In the genomic region with DNA sequence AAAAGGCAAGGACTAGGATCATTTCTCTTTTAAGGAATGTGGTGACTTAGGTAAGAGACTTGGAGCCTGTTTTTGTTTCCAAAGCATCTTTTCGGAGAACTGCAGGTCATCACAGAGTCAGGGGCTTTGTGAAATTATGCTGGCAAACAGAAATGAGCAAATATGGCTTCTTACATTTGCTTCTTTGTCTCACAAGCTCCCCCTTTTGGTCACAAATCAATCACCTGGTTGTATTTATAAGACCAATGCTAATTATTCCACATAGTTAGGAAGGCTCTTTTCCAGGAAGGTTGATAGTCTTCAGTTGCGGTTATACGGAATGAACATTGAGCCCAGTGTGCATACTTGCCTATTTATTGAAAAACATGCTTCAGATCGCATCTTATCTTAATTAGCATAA, we compare ENCODE assay signal across 9 cellular contexts. TPM values are rescaled to one million over a fixed set of nuclear protein-coding genes. Genes with fewer than 3 reads are reported as not detected.
DNase-seq lines count a peak whose midpoint lies in the region; ATAC-seq and TF ChIP-seq lines count a peak whose summit lies in the region.
"Had no signal": no experiment of that assay in that cellular context is flagged by ENCODE, and none has a peak within 500 bp of the region (broad histone marks: within the 10 kb centered on the region; RNA-seq: fewer than 3 reads in every experiment).

No MANE protein-coding gene starts in this region.

- H2AFZ ChIP-seq in Karpas-422 (ENCODE audit: low read length): peak overlapping the region; percentile 11; the same call in 1 of the 2 replicates

- intact Hi-C loops in left ventricle myocardium inferior (cut with micrococcal nuclease) (no loop called here), esophagus squamous epithelium (cut with DNase I) (no loop called here), heart right ventricle (cut with DNase I) (no loop called here)

- no peaks in the 10 kb centered on the region for H3K9me2 ChIP-seq in Karpas-422 (replicated peaks; ENCODE audit: insufficient read depth, low read length)

- ATAC-seq in heart right ventricle: no peak
- ATAC-seq: effector memory CD8-positive, alpha-beta T cell had no signal

- no peaks in the 10 kb centered on the region for H3K79me2 ChIP-seq in Karpas-422 (ENCODE audit: low read length)

- TF ChIP-seq CTCF in GM10266 (IDR thresholded peaks at IDR 0.05; ENCODE audit: control insufficient read depth, insufficient read depth, low read depth, missing control alignments): peak; percentile 41
- TF ChIP-seq CTCF in left ventricle myocardium inferior (IDR thresholded peaks at IDR 0.05; ENCODE audit: borderline replicate concordance): no peak
- peak in 1 of 6 experiments; percentile 19 for TF ChIP-seq CTCF in esophagus squamous epithelium (IDR thresholded peaks at IDR 0.05)
- peak in 2 of 9 donors; percentile 3 to 29 for TF ChIP-seq CTCF in heart right ventricle (IDR thresholded peaks at IDR 0.05)

- H3K4me1 ChIP-seq in Karpas-422 (ENCODE audit: low read length) (no peaks in the 10 kb centered on the region), left ventricle myocardium inferior (no peaks in the 10 kb centered on the region), esophagus squamous epithelium (no peaks in the 10 kb centered on the region), heart right ventricle (no peaks in the 10 kb centered on the region)

- H3K27me3 ChIP-seq in Karpas-422 (ENCODE audit: low read length): no peaks in the 10 kb centered on the region
- H3K27me3 ChIP-seq in left ventricle myocardium inferior (ENCODE audit: low read depth): peaks cover 8% of the 10 kb centered on the region
- no peaks in the 10 kb centered on the region for H3K27me3 ChIP-seq in esophagus squamous epithelium
- peaks cover 0 to 7% (median 0%) of the 10 kb centered on the region in 7 donors for H3K27me3 ChIP-seq in heart right ventricle

- H3K36me3 ChIP-seq in Karpas-422 (ENCODE audit: insufficient read depth, low read length) (no peaks in the 10 kb centered on the region), left ventricle myocardium inferior (no peaks in the 10 kb centered on the region), esophagus squamous epithelium (no peaks in the 10 kb centered on the region), heart right ventricle (no peaks in the 10 kb centered on the region)

- H3K9me3 ChIP-seq in Karpas-422 (ENCODE audit: low read length) (no peaks in the 10 kb centered on the region), left ventricle myocardium inferior (replicated peaks) (peaks cover 9% of the 10 kb centered on the region), esophagus squamous epithelium (no peaks in the 10 kb centered on the region), heart right ventricle (peaks cover 0 to 3% (median 0%) of the 10 kb centered on the region in 11 donors)

- H3K27ac ChIP-seq in Karpas-422 (ENCODE audit: low read length) (no peak overlapping the region), left ventricle myocardium inferior (replicated peaks) (no peak overlapping the region), esophagus squamous epithelium (no peak overlapping the region), heart right ventricle (no peak overlapping the region)

- H3K9ac ChIP-seq in Karpas-422 (ENCODE audit: low read length): no peak overlapping the region

- no peak for TF ChIP-seq POLR2A in esophagus squamous epithelium (IDR thresholded peaks at IDR 0.05)

- H3K4me2 ChIP-seq in Karpas-422 (ENCODE audit: low read depth, low read length, poor library complexity, severe bottlenecking): no peak overlapping the region

- H3K4me3 ChIP-seq in Karpas-422 (ENCODE audit: low read length) (no peak overlapping the region), left ventricle myocardium inferior (no peak overlapping the region), esophagus squamous epithelium (no peak overlapping the region), heart right ventricle (no peak overlapping the region)

- no peaks in the 10 kb centered on the region for H4K20me1 ChIP-seq in Karpas-422 (ENCODE audit: insufficient read depth, low read depth, low read length)

- no peak for DNase-seq in GM10266 (ENCODE audit: extremely low spot score)
- peak; percentile 88 for DNase-seq in Karpas-422
- DNase-seq in amniotic epithelial cell (ENCODE audit: low read depth): peak; percentile 73
- peak; percentile 12 for DNase-seq in mucosa of gallbladder (ENCODE audit: low spot score)
- DNase-seq in left ventricle myocardium inferior: no peak
- no peak for DNase-seq in esophagus squamous epithelium (lab: John Stamatoyannopoulos, UW)
- DNase-seq in heart right ventricle: no peak
- DNase-seq in activated gamma-delta T cell treated with Interleukin-2 at 50 U/mL for 16 hours: no peak
- DNase-seq: effector memory CD8-positive, alpha-beta T cell had no signal

- 82 to 86% methylated on average over 4 of the region's 4 CpGs for WGBS in esophagus squamous epithelium, 2 donors
- WGBS in heart right ventricle, 2 donors: 75 to 89% methylated on average over 4 of the region's 4 CpGs

RNA-seq across cellular contexts. Expression of a gene that starts 34.6 kb away (rescaled TPM):
- total RNA-seq in Karpas-422 (2014; rRNA removed; shearing (Covaris generic); ENCODE audit: low replicate concordance): 2.4 and 4.8 TPM in 2 replicates
- total RNA-seq in mucosa of gallbladder (10.0 TPM), left ventricle myocardium inferior (1.5 TPM), esophagus squamous epithelium (1 to 10 TPM in 3 of 4 donors, under 1 TPM in 1; 0.45 to 3.8 (median 1.6) TPM), heart right ventricle (1 to 10 TPM in 6 of 10 donors, under 1 TPM in 4; 0.40 to 1.8 (median 1.2) TPM)
- 1 to 10 TPM in 1 of 2 donors, under 1 TPM in 1; 0.25 to 2.5 TPM for polyA plus RNA-seq in heart right ventricle

RNA-seq across cellular contexts. Expression of a gene that starts 36.1 kb away (rescaled TPM):
- total RNA-seq in Karpas-422 (2014; rRNA removed; shearing (Covaris generic); ENCODE audit: low replicate concordance): not detected in 2 replicates
- total RNA-seq in mucosa of gallbladder: 0.09 TPM
- 1.3 TPM for total RNA-seq in left ventricle myocardium inferior
- under 1 TPM in 2 of 4 donors, not detected in 2; 0.29 to 0.38 TPM for total RNA-seq in esophagus squamous epithelium
- total RNA-seq in heart right ventricle: 1 to 10 TPM in 1 of 10 donors, under 1 TPM in 9; 0.17 to 1.3 (median 0.54) TPM
- under 1 TPM; 0.09 to 0.95 TPM for polyA plus RNA-seq in heart right ventricle

Comparison
In these comparisons a context has a peak if more than half of its experiments do, and no peak if none do; other contexts are left out.
1. DNase-seq: peak in Karpas-422 (single experiment), amniotic epithelial cell (single experiment) and mucosa of gallbladder (single experiment); none in GM10266 (single experiment), left ventricle myocardium inferior (single experiment), esophagus squamous epithelium (single experiment), heart right ventricle (0 of 2) and activated gamma-delta T cell treated with Interleukin-2 at 50 U/mL for 16 hours (single experiment).